1 cellular context compared by ENCODE assay signal in the genomic region with DNA sequence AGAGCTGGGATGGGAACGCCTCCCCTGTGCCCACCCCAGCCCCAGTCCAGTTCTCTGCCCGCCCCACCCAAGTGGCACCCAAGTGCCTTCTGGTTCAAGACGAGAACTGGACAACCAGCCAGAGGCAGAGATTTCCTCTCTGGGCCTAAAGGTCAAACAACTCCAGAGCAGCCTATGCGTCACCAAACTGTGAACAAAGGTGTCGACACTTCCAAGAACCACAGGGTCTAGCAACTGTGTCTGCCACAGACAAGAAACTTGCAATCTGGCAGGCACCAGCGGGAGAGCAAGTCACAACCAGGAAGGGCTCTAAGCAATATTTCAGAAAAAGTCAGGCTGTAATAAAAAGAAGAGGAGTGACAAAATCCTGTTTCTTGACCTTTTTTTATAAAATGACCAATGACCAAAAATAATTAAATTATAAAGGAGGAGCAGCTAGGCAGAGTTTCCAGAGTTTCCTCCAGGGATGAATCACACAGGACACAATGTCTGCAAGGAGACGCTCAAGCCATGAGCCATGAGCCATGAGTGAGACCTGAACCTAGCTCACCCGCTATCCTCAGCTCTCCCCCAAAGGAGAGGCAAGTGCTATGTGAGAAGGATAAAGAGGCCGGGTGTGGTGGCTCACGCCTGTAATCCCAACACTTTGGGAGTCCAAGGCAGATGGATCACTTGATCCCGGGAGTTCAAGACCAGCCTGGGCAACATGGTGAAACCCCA.
TF ChIP-seq lines count a peak whose summit lies in the region.

No MANE protein-coding gene starts in this region.

TF ChIP-seq in IMR-90, 13 proteins besides CTCF, POLR2A, EP300 and RAD21:
- no peak for TF ChIP-seq FOS (IDR thresholded peaks at IDR 0.05; ENCODE audit: low read depth, low read length)
- peak; percentile 19 for TF ChIP-seq RCOR1 (IDR thresholded peaks at IDR 0.05; ENCODE audit: insufficient replicate concordance, low read length)
